8 cellular contexts compared by ENCODE assay signal in genomic region chr11:107043242-107043991, GRCh38. TPM values are rescaled to one million over a fixed set of nuclear protein-coding genes. Genes with fewer than 3 reads are reported as not detected.
DNase-seq lines count a peak whose midpoint lies in the region; ATAC-seq and TF ChIP-seq lines count a peak whose summit lies in the region.

No MANE protein-coding gene starts in this region.

- POLR2A ChIA-PET in RWPE1 (lab: Yijun Ruan, JAX; ENCODE audit: low non-redundant PET), result no interaction called here

- no peaks in the 10 kb centered on the region for H3K79me2 ChIP-seq in osteoblast (ENCODE audit: insufficient read depth, low read length)

- H3K27ac ChIP-seq in RWPE1 (no peak overlapping the region), osteoblast (ENCODE audit: low read depth, low read length) (peak overlapping the region; percentile 84)

- CTCF ChIA-PET in RWPE1 (lab: Yijun Ruan, JAX), result interaction anchor here (0.6 kb wide), 1 partner anchor 364 kb away, joined by 4 read pairs; no protein-coding TSS in a partner anchor

- DNase-seq in RWPE1 (ENCODE audit: low spot score), result peak; percentile 16
- DNase-seq in osteoblast (ENCODE audit: insufficient read length, low spot score, missing footprints), result peak; percentile 50
- no peak for DNase-seq in SW 1271 (lab: John Stamatoyannopoulos, UW)
- DNase-seq in NCI-H774 (lab: John Stamatoyannopoulos, UW), result no peak
- DNase-seq in mesenteric fat pad (ENCODE audit: low spot score), result no peak
- DNase-seq in cerebellum (ENCODE audit: low spot score), result no peak

- no peaks in the 10 kb centered on the region for H3K9me3 ChIP-seq in osteoblast (ENCODE audit: low read depth, low read length)

- no peaks in the 10 kb centered on the region for H4K20me1 ChIP-seq in osteoblast (ENCODE audit: insufficient read depth, low read length)

- TF ChIP-seq CTCF in RWPE1 (conservative IDR thresholded peaks at IDR 0.05; ENCODE audit: low read depth) (no peak), osteoblast (IDR thresholded peaks at IDR 0.05; ENCODE audit: extremely low read depth, low read depth, low read length) (no peak)

- peaks cover 11% of the 10 kb centered on the region for H3K4me1 ChIP-seq in osteoblast (ENCODE audit: insufficient read depth, low read length)

- no peak overlapping the region for H2AFZ ChIP-seq in osteoblast (ENCODE audit: low read length)

- H3K4me3 ChIP-seq in osteoblast (ENCODE audit: insufficient read depth, low read length), result no peak overlapping the region

- peak; percentile 80 for ATAC-seq in GM18867 (IDR thresholded peaks at IDR 0.05; ENCODE audit: unreplicated experiment)
- ATAC-seq in HG02884 (IDR thresholded peaks at IDR 0.05; ENCODE audit: unreplicated experiment), result peak; percentile 91

- H3K27me3 ChIP-seq in osteoblast (ENCODE audit: insufficient read depth, low read length), result no peaks in the 10 kb centered on the region

- H3K36me3 ChIP-seq in osteoblast (ENCODE audit: insufficient read depth, low read length), result no peaks in the 10 kb centered on the region

- H3K4me2 ChIP-seq in osteoblast (ENCODE audit: insufficient read depth, low read length), result no peak overlapping the region

RNA-seq across cellular contexts. Expression of gene GUCY1A2, which starts 25.1 kb away (rescaled TPM):
- total RNA-seq in osteoblast (under 0.01 and 0.29 TPM in 2 replicates), mesenteric fat pad (6.9 TPM), cerebellum (59.4 TPM)

Comparison
In these comparisons a context has a peak if more than half of its experiments do, and no peak if none do; other contexts are left out.
1. DNase-seq: peak in RWPE1 (single experiment) and osteoblast (single experiment); none in SW 1271 (0 of 2), NCI-H774 (single experiment), mesenteric fat pad (single experiment) and cerebellum (single experiment).